Comparison of ENCODE assay signal across 10 cellular contexts in the genomic region with DNA sequence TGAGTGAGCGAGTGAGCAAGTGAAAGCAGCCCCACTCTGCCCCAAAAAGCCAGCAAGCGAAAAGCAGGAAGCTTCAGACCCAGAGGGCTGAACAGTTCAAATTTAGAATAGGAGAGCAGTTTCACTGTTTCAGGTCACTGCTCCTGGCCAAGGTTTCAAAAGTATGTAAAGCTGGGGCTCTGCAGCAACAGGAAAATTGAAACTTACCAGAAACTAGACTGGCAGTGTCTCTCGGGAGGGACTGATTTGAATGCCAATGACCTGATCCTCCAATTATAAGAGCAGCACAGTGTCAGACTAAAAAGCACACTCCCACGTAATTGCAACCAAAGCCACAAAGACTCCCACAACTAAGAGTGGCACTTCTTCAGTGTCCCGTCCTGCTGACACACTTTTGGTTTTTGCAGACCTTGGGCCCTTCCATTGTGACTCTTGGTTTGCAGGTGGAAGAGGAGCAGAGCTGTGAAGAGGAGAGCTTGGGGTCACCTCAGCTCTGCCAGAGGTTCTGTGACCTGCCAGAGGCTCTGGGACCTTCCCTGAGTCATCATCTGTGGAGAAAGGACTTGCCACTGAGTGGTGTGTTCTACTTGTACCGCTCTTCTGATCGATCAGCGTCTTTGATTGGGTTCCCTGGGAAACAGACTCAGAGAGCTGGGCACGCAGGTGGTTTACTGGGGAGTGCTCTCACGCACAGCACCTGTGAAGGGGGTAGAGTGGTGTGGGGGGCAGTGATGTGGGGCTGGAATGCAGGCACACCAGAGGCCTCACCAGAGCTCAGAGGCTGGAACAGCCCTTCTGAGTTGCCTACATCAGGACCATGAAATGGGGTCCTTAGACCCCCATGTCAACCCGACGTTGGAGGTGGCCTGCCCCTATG. TPM values are rescaled to one million over a fixed set of nuclear protein-coding genes. Genes with fewer than 3 reads are reported as not detected.
DNase-seq lines count a peak whose midpoint lies in the region; ATAC-seq, FAIRE-seq and TF ChIP-seq lines count a peak whose summit lies in the region.
"Had no signal": no experiment of that assay in that cellular context is flagged by ENCODE, and none has a peak within 500 bp of the region (broad histone marks: within the 10 kb centered on the region; RNA-seq: fewer than 3 reads in every experiment).

No MANE protein-coding gene starts in this region.

- H3K9me3 ChIP-seq in GM12878 (replicated peaks; ENCODE audit: control insufficient read depth, insufficient read depth, low read length) (peaks cover 8% of the 10 kb centered on the region; the same call in 2 of the 3 replicates), body of pancreas (no peaks in the 10 kb centered on the region)

- POLR2A ChIA-PET in GM12878 (lab: Charles Lee): interaction anchor here (0.7 to 3.0 kb wide), 6 partner anchors 10 to 180 kb away, joined by 3 to 12 read pairs (median 3); no protein-coding TSS in a partner anchor

- CTCF ChIA-PET in GM12878 (lab: Yijun Ruan, JAX): interaction anchor here (0.6 to 1.8 kb wide), 11 partner anchors 9 to 306 kb away, joined by 3 to 15 read pairs (median 3); no protein-coding TSS in a partner anchor

- no peaks in the 10 kb centered on the region for H4K20me1 ChIP-seq in GM12878 (ENCODE audit: control insufficient read depth, insufficient read depth)

- H3K79me2 ChIP-seq in GM12878 (ENCODE audit: control insufficient read depth, insufficient read depth, low read length): 0 out of 2 replicates have a peak, but pooled peaks cover 2% of the 10 kb centered on the region

- TSS peak; percentile 78 for BruUV-seq in GM12878 (replicated peaks; lab: Mats Ljungman, UMichigan)

- peak overlapping the region; percentile 83 for H3K4me2 ChIP-seq in GM12878 (ENCODE audit: control insufficient read depth, insufficient read depth)

- H3K4me3 ChIP-seq in GM12878: peak overlapping the region; percentile 8; the same call in 1 of the 2 replicates
- no peak overlapping the region for H3K4me3 ChIP-seq in body of pancreas
- H3K4me3 ChIP-seq: SK-N-MC had no signal

- peak; percentile 100 for DNase-seq in GM12878 (ENCODE audit: low read depth, low spot score)
- DNase-seq in UCSD-AML1 (lab: John Stamatoyannopoulos, UW; ENCODE audit: unreplicated experiment): no peak
- no peak for DNase-seq in amygdala (lab: John Stamatoyannopoulos, UW)
- no peak for DNase-seq in body of pancreas
- no peak for DNase-seq in NCI-H2029 (lab: John Stamatoyannopoulos, UW)
- DNase-seq: central memory CD4-positive, alpha-beta T cell had no signal

- no peaks in the 10 kb centered on the region for H3K27me3 ChIP-seq in GM12878 (replicated peaks in 1 of 2; ENCODE audit: control insufficient read depth in 2 of 2, insufficient read depth in 2 of 2, low read length in 1 of 2)
- no peaks in the 10 kb centered on the region for H3K27me3 ChIP-seq in body of pancreas

- SMC1A ChIA-PET in GM12878 (lab: Charles Lee; ENCODE audit: uncharacterized antibody, unreplicated experiment): interaction anchor here (0.6 to 3.7 kb wide), 24 partner anchors 11 to 226 kb away, joined by 3 to 45 read pairs (median 4); no protein-coding TSS in a partner anchor

- H3K27ac ChIP-seq in GM12878 (ENCODE audit: control insufficient read depth, insufficient read depth) (peak overlapping the region; percentile 57), body of pancreas (no peak overlapping the region)
- H3K27ac ChIP-seq: SK-N-MC had no signal

- peak; percentile 91 to 92 for TF ChIP-seq EP300 in GM12878 (IDR thresholded peaks at IDR 0.05; ENCODE audit: borderline replicate concordance in 1 of 2, control insufficient read depth in 1 of 2, low read depth in 2 of 2, low read length in 2 of 2)

- H3K9ac ChIP-seq in GM12878 (ENCODE audit: control insufficient read depth, insufficient read depth, low read length): peak overlapping the region; percentile 36; the same call in 1 of the 2 replicates

- H3K36me3 ChIP-seq in GM12878 (ENCODE audit: control insufficient read depth in 2 of 2, insufficient read depth in 2 of 2, low read length in 1 of 2) (no peaks in the 10 kb centered on the region), body of pancreas (replicated peaks in 1 of 2; ENCODE audit: insufficient read depth in 1 of 2, low read depth in 2 of 2) (no peaks in the 10 kb centered on the region)

- in situ Hi-C loops in GM12878 (cut with MboI): no loop called here

- TF ChIP-seq CTCF in GM12878 (IDR thresholded peaks at IDR 0.05 in 2 of 3, conservative IDR thresholded peaks at IDR 0.05 in 1 of 3; ENCODE audit: control insufficient read depth in 2 of 3, extremely low read depth in 1 of 3, insufficient read depth in 1 of 3, low read depth in 3 of 3, low read length in 3 of 3): no peak
- no peak for TF ChIP-seq CTCF in body of pancreas (IDR thresholded peaks at IDR 0.05)

- FAIRE-seq in GM12878 (lab: Jason Lieb, UNC): peak; percentile 99

- ATAC-seq in GM18508 (IDR thresholded peaks at IDR 0.05; ENCODE audit: insufficient read depth, unreplicated experiment) (peak; percentile 81), GM21423 (IDR thresholded peaks at IDR 0.05; ENCODE audit: unreplicated experiment) (peak; percentile 83), HG03442 (IDR thresholded peaks at IDR 0.05; ENCODE audit: unreplicated experiment) (peak; percentile 82), GM12878 (peak; percentile 92), body of pancreas (no peak)

- WGBS in GM12878 (ENCODE audit: insufficient coverage, insufficient replicate concordance, low lambda C conversion rate, missing lambda C conversion rate): under 1% methylated on average over 12 of the region's 12 CpGs
- WGBS in body of pancreas, 2 donors: 72 to 73% methylated on average over 9 to 12 of the region's 12 CpGs

- intact Hi-C loops in GM12878 (cut with micrococcal nuclease; ENCODE audit: unreplicated experiment) (loop anchor here (2.0 to 5.0 kb wide), 4 partner anchors 48 to 182 kb away; no protein-coding TSS in a partner anchor), body of pancreas (cut with DNase I) (no loop called here)

- TF ChIP-seq POLR2A in GM12878 (IDR thresholded peaks at IDR 0.05; ENCODE audit: low read depth, low read length) (no peak), body of pancreas (IDR thresholded peaks at IDR 0.05) (no peak)

- H3K4me1 ChIP-seq in GM12878 (ENCODE audit: control insufficient read depth, insufficient read depth, low read length) (peaks cover 37% of the 10 kb centered on the region), body of pancreas (peaks cover 5% of the 10 kb centered on the region)

- peak; percentile 17; the same call in 1 of the 2 replicates for TF ChIP-seq RAD21 in GM12878 (IDR thresholded peaks at IDR 0.05; ENCODE audit: insufficient read depth, low read depth, low read length)

- H2AFZ ChIP-seq in GM12878 (ENCODE audit: control insufficient read depth, low read depth, low read length): no peak overlapping the region

- RAD21 ChIA-PET in GM12878 (lab: Charles Lee; ENCODE audit: unreplicated experiment): interaction anchor here (0.7 to 2.0 kb wide), 20 partner anchors 8 to 226 kb away, joined by 3 to 22 read pairs (median 4); no protein-coding TSS in a partner anchor

TF ChIP-seq in GM12878, 131 proteins besides CTCF, POLR2A, EP300 and RAD21 (continues in another document):
- TF ChIP-seq RELA (IDR thresholded peaks at IDR 0.05; ENCODE audit: borderline replicate concordance, partially characterized antibody) (no peak), ZNF217 (IDR thresholded peaks at IDR 0.05) (peak; percentile 80), POLR2AphosphoS2 (IDR thresholded peaks at IDR 0.05; ENCODE audit: low read depth, low read length) (no peak), CBFB (IDR thresholded peaks at IDR 0.05; ENCODE audit: low read depth) (peak; percentile 96), FOS (IDR thresholded peaks at IDR 0.05; ENCODE audit: borderline replicate concordance, extremely low read depth, insufficient read length) (no peak), SMC3 (IDR thresholded peaks at IDR 0.05; ENCODE audit: borderline replicate concordance, low read length) (0 out of 2 replicates have a peak, but pooled peaks have one; percentile 14), NRF1 (conservative IDR thresholded peaks at IDR 0.05; ENCODE audit: low read depth, low read length) (no peak), ETV6 (conservative IDR thresholded peaks at IDR 0.05 in 1 of 2, IDR thresholded peaks at IDR 0.05 in 1 of 2; ENCODE audit: borderline replicate concordance in 1 of 2, low read depth in 1 of 2) (peak in 1 of 2 experiments; percentile 77; a peak in 2 of 4 replicates), MAX (IDR thresholded peaks at IDR 0.05; ENCODE audit: low read depth, low read length) (no peak)

RNA-seq across cellular contexts. Expression of gene PTGIS, which starts 52.7 kb away (rescaled TPM):
- total RNA-seq in GM12878 (2013; cell fraction: nucleolus; rRNA removed): not detected in 2 replicates
- not detected in 2 replicates for total RNA-seq in GM12878 (2014; rRNA removed)
- total RNA-seq in GM12878 (2014; rRNA removed; fragmentation: Illumina TruSeq; extraction: Trizol): not detected in 2 replicates
- 0.10 and 0.13 TPM in 2 replicates for total RNA-seq in GM12878 (2021)
- not detected for polyA plus RNA-seq in GM12878 (2011; ENCODE audit: low read depth)
- polyA plus RNA-seq in GM12878 (2011; rRNA removed): not detected in 2 replicates
- polyA plus RNA-seq in GM12878 (2011; cell fraction: cytosol; rRNA removed): not detected in 2 replicates
- not detected in 2 replicates for polyA plus RNA-seq in GM12878 (2011; cell fraction: nucleus; rRNA removed)
- not detected in 2 replicates for polyA plus RNA-seq in GM12878 (2012)
- polyA plus RNA-seq in GM12878 (2014; fragmentation: Illumina TruSeq; extraction: Trizol): not detected in 2 replicates
- not detected for polyA plus RNA-seq in GM12878 (2014; fragmentation: Nextera tagmentation; extraction: Ambion mirVana)
- polyA plus RNA-seq in GM12878 (2014; rRNA removed): not detected in 2 replicates
- polyA plus RNA-seq in GM12878 (2016; fragmentation: Nextera tagmentation; extraction: Ambion mirVana): not detected
- not detected in 2 replicates for polyA minus RNA-seq in GM12878 (2011; rRNA and poly(A)+ RNA removed)
- not detected in 2 replicates for polyA minus RNA-seq in GM12878 (2011; cell fraction: cytosol; rRNA and poly(A)+ RNA removed)
- polyA minus RNA-seq in GM12878 (2011; cell fraction: nucleus; rRNA and poly(A)+ RNA removed): not detected in 2 replicates
- 10 to 100 TPM in 1 of 2 donors, 1 to 10 TPM in 1; 9.9 to 10.9 TPM for total RNA-seq in body of pancreas

Comparison
In these comparisons a context has a peak if more than half of its experiments do, and no peak if none do; other contexts are left out.
1. RNA of gene PTGIS, which starts 52.7 kb away (total RNA-seq): 9.9 to 10.9 TPM in body of pancreas; 0.10 to 0.13 TPM in GM12878; every median in the first group is over 4 times any median in the second.